Comparison of ENCODE assay signal across 2 cellular contexts in the genomic region with DNA sequence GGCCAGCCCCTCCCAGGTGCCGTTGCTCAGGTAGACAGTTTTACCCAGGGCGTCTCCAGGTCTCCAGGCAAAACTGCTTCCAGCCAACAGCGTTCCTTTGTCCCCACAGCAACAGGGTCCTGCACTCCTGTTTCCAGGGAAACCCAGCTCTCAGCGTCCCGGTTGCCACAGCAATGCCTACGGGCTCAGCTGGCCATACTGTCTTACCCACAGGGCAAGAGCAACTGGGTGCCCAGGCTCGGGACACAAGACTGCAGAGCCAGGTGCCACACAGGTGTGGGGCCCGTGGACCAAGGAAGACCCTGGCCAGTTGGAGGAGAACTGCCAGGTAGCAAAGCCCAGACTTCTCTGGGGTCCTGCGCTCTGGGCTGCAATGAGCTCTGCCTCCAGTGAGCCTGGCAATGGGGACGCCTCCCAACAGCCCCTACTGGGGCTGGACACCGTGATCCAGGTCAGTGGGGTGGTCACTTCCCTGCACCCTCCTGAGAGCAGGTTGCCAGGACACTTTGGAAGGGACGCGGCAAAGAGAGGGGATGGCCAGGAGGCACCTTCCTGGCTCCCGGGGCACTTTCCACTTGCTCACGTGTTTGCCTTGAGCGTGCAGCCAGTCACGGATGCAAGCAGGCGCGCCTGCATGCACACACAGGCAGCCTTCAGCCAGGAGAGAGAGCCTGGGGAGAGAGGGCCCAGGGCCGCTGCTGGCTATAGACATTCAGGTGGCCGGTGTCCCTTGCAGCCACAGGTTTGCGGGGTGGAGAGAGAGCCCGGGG.
TF ChIP-seq lines count a peak whose summit lies in the region.

A gene (plus strand): TSS at position 196 of the 770 bp plus-strand sequence. CDS start 178 bp downstream, at position 374.

TF ChIP-seq in HepG2, 621 proteins besides CTCF, POLR2A, EP300 and RAD21 (continues in another document):
- no peak for TF ChIP-seq ZNF24 (IDR thresholded peaks at IDR 0.05)
- TF ChIP-seq, protein P1, sequence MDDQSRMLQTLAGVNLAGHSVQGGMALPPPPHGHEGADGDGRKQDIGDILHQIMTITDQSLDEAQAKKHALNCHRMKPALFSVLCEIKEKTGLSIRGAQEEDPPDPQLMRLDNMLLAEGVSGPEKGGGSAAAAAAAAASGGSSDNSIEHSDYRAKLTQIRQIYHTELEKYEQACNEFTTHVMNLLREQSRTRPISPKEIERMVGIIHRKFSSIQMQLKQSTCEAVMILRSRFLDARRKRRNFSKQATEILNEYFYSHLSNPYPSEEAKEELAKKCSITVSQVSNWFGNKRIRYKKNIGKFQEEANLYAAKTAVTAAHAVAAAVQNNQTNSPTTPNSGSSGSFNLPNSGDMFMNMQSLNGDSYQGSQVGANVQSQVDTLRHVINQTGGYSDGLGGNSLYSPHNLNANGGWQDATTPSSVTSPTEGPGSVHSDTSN (CRISPR knock-in tag; IDR thresholded peaks at IDR 0.05; ENCODE audit: borderline replicate concordance) = no peak
- TF ChIP-seq, protein P2, sequence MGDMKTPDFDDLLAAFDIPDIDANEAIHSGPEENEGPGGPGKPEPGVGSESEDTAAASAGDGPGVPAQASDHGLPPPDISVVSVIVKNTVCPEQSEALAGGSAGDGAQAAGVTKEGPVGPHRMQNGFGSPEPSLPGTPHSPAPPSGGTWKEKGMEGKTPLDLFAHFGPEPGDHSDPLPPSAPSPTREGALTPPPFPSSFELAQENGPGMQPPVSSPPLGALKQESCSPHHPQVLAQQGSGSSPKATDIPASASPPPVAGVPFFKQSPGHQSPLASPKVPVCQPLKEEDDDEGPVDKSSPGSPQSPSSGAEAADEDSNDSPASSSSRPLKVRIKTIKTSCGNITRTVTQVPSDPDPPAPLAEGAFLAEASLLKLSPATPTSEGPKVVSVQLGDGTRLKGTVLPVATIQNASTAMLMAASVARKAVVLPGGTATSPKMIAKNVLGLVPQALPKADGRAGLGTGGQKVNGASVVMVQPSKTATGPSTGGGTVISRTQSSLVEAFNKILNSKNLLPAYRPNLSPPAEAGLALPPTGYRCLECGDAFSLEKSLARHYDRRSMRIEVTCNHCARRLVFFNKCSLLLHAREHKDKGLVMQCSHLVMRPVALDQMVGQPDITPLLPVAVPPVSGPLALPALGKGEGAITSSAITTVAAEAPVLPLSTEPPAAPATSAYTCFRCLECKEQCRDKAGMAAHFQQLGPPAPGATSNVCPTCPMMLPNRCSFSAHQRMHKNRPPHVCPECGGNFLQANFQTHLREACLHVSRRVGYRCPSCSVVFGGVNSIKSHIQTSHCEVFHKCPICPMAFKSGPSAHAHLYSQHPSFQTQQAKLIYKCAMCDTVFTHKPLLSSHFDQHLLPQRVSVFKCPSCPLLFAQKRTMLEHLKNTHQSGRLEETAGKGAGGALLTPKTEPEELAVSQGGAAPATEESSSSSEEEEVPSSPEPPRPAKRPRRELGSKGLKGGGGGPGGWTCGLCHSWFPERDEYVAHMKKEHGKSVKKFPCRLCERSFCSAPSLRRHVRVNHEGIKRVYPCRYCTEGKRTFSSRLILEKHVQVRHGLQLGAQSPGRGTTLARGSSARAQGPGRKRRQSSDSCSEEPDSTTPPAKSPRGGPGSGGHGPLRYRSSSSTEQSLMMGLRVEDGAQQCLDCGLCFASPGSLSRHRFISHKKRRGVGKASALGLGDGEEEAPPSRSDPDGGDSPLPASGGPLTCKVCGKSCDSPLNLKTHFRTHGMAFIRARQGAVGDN (CRISPR knock-in tag; IDR thresholded peaks at IDR 0.05) = peak; percentile 73
- TF ChIP-seq CHCHD3 (CRISPR knock-in tag; IDR thresholded peaks at IDR 0.05) = no peak
- peak; percentile 4; the same call in 1 of the 2 replicates for TF ChIP-seq TBX2 (CRISPR knock-in tag; IDR thresholded peaks at IDR 0.05; ENCODE audit: borderline replicate concordance)
- TF ChIP-seq RFX3 (CRISPR knock-in tag; IDR thresholded peaks at IDR 0.05) = peak; percentile 76
- TF ChIP-seq HIVEP1 (CRISPR knock-in tag; IDR thresholded peaks at IDR 0.05) = no peak
- TF ChIP-seq RBAK (CRISPR knock-in tag; IDR thresholded peaks at IDR 0.05) = no peak
- TF ChIP-seq ZNF674 (CRISPR knock-in tag; IDR thresholded peaks at IDR 0.05; ENCODE audit: low read depth) = no peak
- TF ChIP-seq ARNT2 (CRISPR knock-in tag; IDR thresholded peaks at IDR 0.05; ENCODE audit: low read depth) = no peak
- no peak for TF ChIP-seq SMARCE1 (IDR thresholded peaks at IDR 0.05; ENCODE audit: borderline replicate concordance)
- TF ChIP-seq, protein P3, sequence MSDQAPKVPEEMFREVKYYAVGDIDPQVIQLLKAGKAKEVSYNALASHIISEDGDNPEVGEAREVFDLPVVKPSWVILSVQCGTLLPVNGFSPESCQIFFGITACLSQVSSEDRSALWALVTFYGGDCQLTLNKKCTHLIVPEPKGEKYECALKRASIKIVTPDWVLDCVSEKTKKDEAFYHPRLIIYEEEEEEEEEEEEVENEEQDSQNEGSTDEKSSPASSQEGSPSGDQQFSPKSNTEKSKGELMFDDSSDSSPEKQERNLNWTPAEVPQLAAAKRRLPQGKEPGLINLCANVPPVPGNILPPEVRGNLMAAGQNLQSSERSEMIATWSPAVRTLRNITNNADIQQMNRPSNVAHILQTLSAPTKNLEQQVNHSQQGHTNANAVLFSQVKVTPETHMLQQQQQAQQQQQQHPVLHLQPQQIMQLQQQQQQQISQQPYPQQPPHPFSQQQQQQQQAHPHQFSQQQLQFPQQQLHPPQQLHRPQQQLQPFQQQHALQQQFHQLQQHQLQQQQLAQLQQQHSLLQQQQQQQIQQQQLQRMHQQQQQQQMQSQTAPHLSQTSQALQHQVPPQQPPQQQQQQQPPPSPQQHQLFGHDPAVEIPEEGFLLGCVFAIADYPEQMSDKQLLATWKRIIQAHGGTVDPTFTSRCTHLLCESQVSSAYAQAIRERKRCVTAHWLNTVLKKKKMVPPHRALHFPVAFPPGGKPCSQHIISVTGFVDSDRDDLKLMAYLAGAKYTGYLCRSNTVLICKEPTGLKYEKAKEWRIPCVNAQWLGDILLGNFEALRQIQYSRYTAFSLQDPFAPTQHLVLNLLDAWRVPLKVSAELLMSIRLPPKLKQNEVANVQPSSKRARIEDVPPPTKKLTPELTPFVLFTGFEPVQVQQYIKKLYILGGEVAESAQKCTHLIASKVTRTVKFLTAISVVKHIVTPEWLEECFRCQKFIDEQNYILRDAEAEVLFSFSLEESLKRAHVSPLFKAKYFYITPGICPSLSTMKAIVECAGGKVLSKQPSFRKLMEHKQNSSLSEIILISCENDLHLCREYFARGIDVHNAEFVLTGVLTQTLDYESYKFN (CRISPR knock-in tag; conservative IDR thresholded peaks at IDR 0.05) = peak; percentile 20; the same call in 1 of the 2 replicates
- TF ChIP-seq, protein P4, sequence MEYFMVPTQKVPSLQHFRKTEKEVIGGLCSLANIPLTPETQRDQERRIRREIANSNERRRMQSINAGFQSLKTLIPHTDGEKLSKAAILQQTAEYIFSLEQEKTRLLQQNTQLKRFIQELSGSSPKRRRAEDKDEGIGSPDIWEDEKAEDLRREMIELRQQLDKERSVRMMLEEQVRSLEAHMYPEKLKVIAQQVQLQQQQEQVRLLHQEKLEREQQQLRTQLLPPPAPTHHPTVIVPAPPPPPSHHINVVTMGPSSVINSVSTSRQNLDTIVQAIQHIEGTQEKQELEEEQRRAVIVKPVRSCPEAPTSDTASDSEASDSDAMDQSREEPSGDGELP (IDR thresholded peaks at IDR 0.05; ENCODE audit: borderline replicate concordance, low read depth) = 0 out of 2 replicates have a peak, but pooled peaks have one; percentile 42
- no peak for TF ChIP-seq PHF5A (CRISPR knock-in tag; IDR thresholded peaks at IDR 0.05; ENCODE audit: low read depth, unreplicated experiment)
- TF ChIP-seq SAP130 (CRISPR knock-in tag; IDR thresholded peaks at IDR 0.05; ENCODE audit: low read depth) = peak; percentile 45

TF ChIP-seq in GM12891, 5 proteins besides CTCF, POLR2A, EP300 and RAD21:
- TF ChIP-seq POU2F2 (IDR thresholded peaks at IDR 0.05; ENCODE audit: low read depth, low read length) (no peak), POLR2AphosphoS5 (IDR thresholded peaks at IDR 0.05; ENCODE audit: low read depth, low read length) (no peak), TAF1 (IDR thresholded peaks at IDR 0.05; ENCODE audit: low read depth, low read length) (no peak), PAX5 (IDR thresholded peaks at IDR 0.05; ENCODE audit: insufficient read depth, low read length, severe bottlenecking) (no peak)
